In the genomic region with DNA sequence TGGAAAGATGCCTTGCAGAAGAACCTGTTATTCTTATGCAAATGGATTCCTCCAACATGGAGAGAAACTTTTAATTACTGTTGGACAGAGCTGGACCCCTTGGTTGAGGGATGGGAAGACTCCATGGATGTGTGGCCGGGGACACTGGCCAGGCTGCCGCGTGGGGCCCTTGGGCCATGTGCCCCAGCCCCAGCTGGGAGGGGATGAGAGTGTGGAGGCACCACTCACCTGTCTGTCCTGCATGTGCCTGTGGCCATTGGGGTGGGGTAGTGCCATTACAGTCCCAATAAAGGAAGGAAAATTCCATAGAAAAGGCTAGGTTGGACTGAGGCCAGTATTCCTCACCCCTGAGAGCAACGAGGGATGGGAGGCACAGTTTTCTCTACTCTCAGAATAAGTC, we compare ENCODE assay signal across 27 cellular contexts.
"Had no signal": no experiment of that assay in that cellular context is flagged by ENCODE, and none has a peak within 500 bp of the region (broad histone marks: within the 10 kb centered on the region; RNA-seq: fewer than 3 reads in every experiment).

No MANE protein-coding gene starts in this region.

- H3K36me3 ChIP-seq: stomach, suprapubic skin, thoracic aorta, thyroid gland, tibial artery, tibial nerve, transverse colon, upper lobe of left lung, upper lobe of right lung, uterus, vagina had no signal

- DNase-seq: stimulated activated CD4-positive, alpha-beta T cell treated with anti-CD3 and anti-CD28 coated beads, Interleukin-2, amount 100 ng/mL, for 48 hours; stimulated activated CD4-positive, alpha-beta T cell treated with anti-CD3 and anti-CD28 coated beads, Interleukin-4, amount 100 ng/mL, for 1 hour; stimulated activated CD4-positive, alpha-beta T cell treated with anti-CD3 and anti-CD28 coated beads, Interleukin-4, amount 100 ng/mL, for 24 hours; stimulated activated CD4-positive, alpha-beta T cell treated with anti-CD3 and anti-CD28 coated beads, Interleukin-4, amount 100 ng/mL, for 4 hours; stimulated activated CD8-positive, alpha-beta memory T cell treated with anti-CD3 and anti-CD28 coated beads, Interleukin-4, amount 100 ng/mL, for 48 hours; stimulated activated naive B cell treated with anti-CD40 and anti-IgM and Interleukin-4, amounts not matched to agents 10 μg/mL and 1 μg/mL and 100 μg/mL, for 72 hours; stimulated activated naive CD4-positive, alpha-beta T cell; stimulated activated naive CD4-positive, alpha-beta T cell treated with Interleukin-2 at 50 U/mL for 16 hours; stimulated activated naive CD8-positive, alpha-beta T cell treated with anti-CD3 and anti-CD28 coated beads, Interleukin-15, amount 100 ng/mL, for 72 hours; stimulated activated naive CD8-positive, alpha-beta T cell treated with anti-CD3 and anti-CD28 coated beads, Interleukin-15, Interleukin-2, amounts not matched to agents 100 U/mL and 50 U/mL, for 24 hours; stomach; substantia nigra; testis; thyroid gland; tibial artery; transverse colon; upper lobe of right lung; uterus had no signal

- H3K27ac Mint-ChIP-seq: stimulated activated effector memory CD8-positive, alpha-beta T cell treated with anti-CD3 and anti-CD28 coated beads, Interleukin-12 subunit alpha, Interleukin-12 subunit beta, amount 100 ng/mL, for 72 hours; stimulated activated memory B cell treated with anti-CD40 and anti-IgM and Interleukin-4, amounts not matched to agents 10 μg/mL and 1 μg/mL and 100 μg/mL, for 72 hours; stimulated activated naive B cell treated with anti-CD40 and anti-IgM and Interleukin-4, amounts not matched to agents 10 μg/mL and 1 μg/mL and 100 μg/mL, for 72 hours; stimulated activated naive CD8-positive, alpha-beta T cell treated with anti-CD3 and anti-CD28 coated beads, Interleukin-15, amount 100 ng/mL, for 72 hours; stimulated activated naive CD8-positive, alpha-beta T cell treated with anti-CD3 and anti-CD28 coated beads, Interleukin-15, Interleukin-2, amounts not matched to agents 100 ng/mL and 50 ng/mL, for 24 hours; type B pancreatic cell had no signal

- H3K27me3 Mint-ChIP-seq: stimulated activated memory B cell treated with anti-CD40 and anti-IgM and Interleukin-4, amounts not matched to agents 10 μg/mL and 1 μg/mL and 100 μg/mL, for 72 hours; stimulated activated naive B cell treated with anti-CD40 and anti-IgM and Interleukin-4, amounts not matched to agents 10 μg/mL and 1 μg/mL and 100 μg/mL, for 72 hours; stimulated activated naive CD8-positive, alpha-beta T cell treated with anti-CD3 and anti-CD28 coated beads, Interleukin-15, amount 100 ng/mL, for 72 hours; stimulated activated naive CD8-positive, alpha-beta T cell treated with anti-CD3 and anti-CD28 coated beads, Interleukin-15, Interleukin-2, amounts not matched to agents 100 ng/mL and 50 ng/mL, for 24 hours; type B pancreatic cell had no signal

- H3K36me3 Mint-ChIP-seq: stimulated activated effector memory CD8-positive, alpha-beta T cell treated with anti-CD3 and anti-CD28 coated beads, Interleukin-12 subunit alpha, Interleukin-12 subunit beta, amount 100 ng/mL, for 72 hours; stimulated activated memory B cell treated with anti-CD40 and anti-IgM and Interleukin-4, amounts not matched to agents 10 μg/mL and 1 μg/mL and 100 μg/mL, for 72 hours; stimulated activated naive B cell treated with anti-CD40 and anti-IgM and Interleukin-4, amounts not matched to agents 10 μg/mL and 1 μg/mL and 100 μg/mL, for 72 hours; type B pancreatic cell had no signal

- H3K4me1 Mint-ChIP-seq: stimulated activated effector memory CD8-positive, alpha-beta T cell treated with anti-CD3 and anti-CD28 coated beads, Interleukin-12 subunit alpha, Interleukin-12 subunit beta, amount 100 ng/mL, for 72 hours; stimulated activated memory B cell treated with anti-CD40 and anti-IgM and Interleukin-4, amounts not matched to agents 10 μg/mL and 1 μg/mL and 100 μg/mL, for 72 hours; stimulated activated naive B cell treated with anti-CD40 and anti-IgM and Interleukin-4, amounts not matched to agents 10 μg/mL and 1 μg/mL and 100 μg/mL, for 72 hours; stimulated activated naive CD8-positive, alpha-beta T cell treated with anti-CD3 and anti-CD28 coated beads, Interleukin-15, amount 100 ng/mL, for 72 hours had no signal

- H3K9me3 ChIP-seq: testis, thyroid gland, uterus had no signal

- H3K4me3 Mint-ChIP-seq: stimulated activated effector memory CD8-positive, alpha-beta T cell treated with anti-CD3 and anti-CD28 coated beads, Interleukin-12 subunit alpha, Interleukin-12 subunit beta, amount 100 ng/mL, for 72 hours; stimulated activated memory B cell treated with anti-CD40 and anti-IgM and Interleukin-4, amounts not matched to agents 10 μg/mL and 1 μg/mL and 100 μg/mL, for 72 hours; stimulated activated naive B cell treated with anti-CD40 and anti-IgM and Interleukin-4, amounts not matched to agents 10 μg/mL and 1 μg/mL and 100 μg/mL, for 72 hours; stimulated activated naive CD8-positive, alpha-beta T cell treated with anti-CD3 and anti-CD28 coated beads, Interleukin-15, amount 100 ng/mL, for 72 hours; stimulated activated naive CD8-positive, alpha-beta T cell treated with anti-CD3 and anti-CD28 coated beads, Interleukin-15, Interleukin-2, amounts not matched to agents 100 ng/mL and 50 ng/mL, for 24 hours; type B pancreatic cell had no signal

- H3K4me1 ChIP-seq: stomach, suprapubic skin, testis, thyroid gland, tibial nerve, transverse colon, upper lobe of left lung, upper lobe of right lung, uterus, vagina had no signal

- H3K27ac ChIP-seq: stomach, suprapubic skin, testis, thoracic aorta, thyroid gland, tibial artery, tibial nerve, transverse colon, upper lobe of left lung, upper lobe of right lung, uterus, vagina had no signal

- H3K27me3 ChIP-seq: stomach, suprapubic skin, testis, thyroid gland, tibial artery, tibial nerve, transverse colon, upper lobe of left lung, upper lobe of right lung, uterus, vagina had no signal

- H3K4me3 ChIP-seq: stomach, suprapubic skin, testis, thoracic aorta, thyroid gland, tibial artery, tibial nerve, transverse colon, upper lobe of left lung, upper lobe of right lung, uterus, vagina had no signal
